ENCODE assay signal across 20 cellular contexts in the genomic region with DNA sequence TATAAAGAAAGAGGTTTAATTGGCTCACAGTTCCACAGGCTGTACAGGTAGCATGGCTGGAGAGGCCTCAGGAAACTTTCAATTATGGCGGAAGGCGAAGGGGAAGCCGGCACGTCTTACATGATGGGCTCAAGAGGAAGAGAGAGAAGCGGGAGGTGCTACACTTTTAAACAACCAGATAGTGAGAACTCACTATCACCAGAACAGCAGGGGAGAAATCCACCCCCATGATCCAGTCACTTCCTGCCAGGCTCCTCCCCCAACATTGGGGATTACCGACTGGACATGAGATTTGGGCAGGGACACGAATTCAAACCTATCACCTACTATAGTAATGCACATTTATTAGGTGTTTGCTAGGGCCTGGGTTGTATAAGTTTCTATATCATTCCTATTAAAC.
DNase-seq lines count a peak whose midpoint lies in the region; ATAC-seq and TF ChIP-seq lines count a peak whose summit lies in the region.
"Had no signal": no experiment of that assay in that cellular context is flagged by ENCODE, and none has a peak within 500 bp of the region (broad histone marks: within the 10 kb centered on the region; RNA-seq: fewer than 3 reads in every experiment).

No MANE protein-coding gene starts in this region.

- H3K27me3 ChIP-seq in HL-60 (ENCODE audit: insufficient read depth, poor library complexity, severe bottlenecking) = no peaks in the 10 kb centered on the region
- H3K27me3 ChIP-seq in testis = no peaks in the 10 kb centered on the region
- H3K27me3 ChIP-seq: BLaER1 treated with 17β-estradiol and CSF1 and Interleukin-3, amounts not matched to agents 10 nM and 100 nM; Peyer's patch had no signal

- H3K4me3 Mint-ChIP-seq in T-helper 2 cell treated with Interferon-gamma antibody and Interleukin-4, amounts not matched to agents 5 μg/mL and 100 μg/mL, for 36 hours = no peak overlapping the region
- H3K4me3 Mint-ChIP-seq in central memory CD8-positive, alpha-beta T cell = no peak overlapping the region
- H3K4me3 Mint-ChIP-seq in nephron progenitor cell = no peak overlapping the region
- H3K4me3 Mint-ChIP-seq: CD8-positive, alpha-beta memory T cell; HFFc6 had no signal

- no peak for DNase-seq in T-helper 2 cell treated with Interferon-gamma antibody and Interleukin-4, amounts not matched to agents 5 μg/mL and 100 μg/mL, for 36 hours (ENCODE audit: low spot score)
- DNase-seq in T-helper 2 cell (no peak), HL-60 (ENCODE audit: low read depth in 1 of 2, low spot score in 1 of 2) (peak in 1 of 2 experiments; percentile 39), nephron progenitor cell (no peak), testis (no peak)
- DNase-seq in central memory CD8-positive, alpha-beta T cell (ENCODE audit: low spot score in 2 of 2) = no peak
- DNase-seq: 8988T; CD8-positive, alpha-beta memory T cell; DMS53; H7; HFFc6; NCI-H1417; NCI-H1694 treated with DMSO at 0.1 percent for 48 hours; NCI-H446; NCI-H526; Peyer's patch had no signal

- WGBS in testis, 2 donors = 88 to 92% methylated on average over 7 of the region's 7 CpGs

- TF ChIP-seq POLR2A in testis (IDR thresholded peaks at IDR 0.05) = no peak

- TF ChIP-seq CTCF in HL-60 (IDR thresholded peaks at IDR 0.05; ENCODE audit: insufficient read depth, low read length) (no peak), nephron progenitor cell (IDR thresholded peaks at IDR 0.05) (no peak), testis (IDR thresholded peaks at IDR 0.05) (no peak)

- H3K27ac ChIP-seq in HL-60 (replicated peaks) (peak overlapping the region; percentile 84), testis (no peak overlapping the region)
- H3K27ac ChIP-seq: BLaER1 treated with 17β-estradiol and CSF1 and Interleukin-3, amounts not matched to agents 10 nM and 100 nM; KMS-11; Peyer's patch had no signal

- H3K9me3 ChIP-seq in testis = no peaks in the 10 kb centered on the region
- H3K9me3 ChIP-seq: BLaER1 treated with 17β-estradiol and CSF1 and Interleukin-3, amounts not matched to agents 10 nM and 100 nM; Peyer's patch had no signal

- intact Hi-C loops in testis (cut with DNase I; ENCODE audit: low total_unique reads) = no loop called here

- no peaks in the 10 kb centered on the region for H3K4me1 ChIP-seq in testis
- H3K4me1 ChIP-seq: BLaER1 treated with 17β-estradiol and CSF1 and Interleukin-3, amounts not matched to agents 10 nM and 100 nM; Peyer's patch had no signal

- ATAC-seq in central memory CD8-positive, alpha-beta T cell (replicated peaks; ENCODE audit: extremely low read depth, poor library complexity, severe bottlenecking) = no peak
- no peak for ATAC-seq in HG03108 (IDR thresholded peaks at IDR 0.05; ENCODE audit: unreplicated experiment)
- no peak for ATAC-seq in GM19455 (IDR thresholded peaks at IDR 0.05; ENCODE audit: unreplicated experiment)

- H3K27me3 Mint-ChIP-seq in T-helper 2 cell treated with Interferon-gamma antibody and Interleukin-4, amounts not matched to agents 5 μg/mL and 100 μg/mL, for 36 hours (ENCODE audit: low read depth) = no peaks in the 10 kb centered on the region
- H3K27me3 Mint-ChIP-seq in central memory CD8-positive, alpha-beta T cell = no peaks in the 10 kb centered on the region
- no peaks in the 10 kb centered on the region for H3K27me3 Mint-ChIP-seq in nephron progenitor cell (ENCODE audit: low read depth, poor library complexity)
- H3K27me3 Mint-ChIP-seq: CD8-positive, alpha-beta memory T cell had no signal

- peak overlapping the region; percentile 17 for H3K27ac Mint-ChIP-seq in T-helper 2 cell treated with Interferon-gamma antibody and Interleukin-4, amounts not matched to agents 5 μg/mL and 100 μg/mL, for 36 hours
- peak overlapping the region; percentile 2 for H3K27ac Mint-ChIP-seq in central memory CD8-positive, alpha-beta T cell (ENCODE audit: low read depth)
- H3K27ac Mint-ChIP-seq in nephron progenitor cell = peak overlapping the region; percentile 37
- H3K27ac Mint-ChIP-seq: HFFc6 had no signal

- no peaks in the 10 kb centered on the region for H3K36me3 ChIP-seq in testis (ENCODE audit: low read depth, missing control alignments)

- no peaks in the 10 kb centered on the region for H3K4me1 Mint-ChIP-seq in T-helper 2 cell treated with Interferon-gamma antibody and Interleukin-4, amounts not matched to agents 5 μg/mL and 100 μg/mL, for 36 hours (ENCODE audit: low read depth)
- no peaks in the 10 kb centered on the region for H3K4me1 Mint-ChIP-seq in central memory CD8-positive, alpha-beta T cell
- peaks cover 11% of the 10 kb centered on the region for H3K4me1 Mint-ChIP-seq in nephron progenitor cell
- H3K4me1 Mint-ChIP-seq: CD8-positive, alpha-beta memory T cell had no signal

- H3K36me3 Mint-ChIP-seq in T-helper 2 cell treated with Interferon-gamma antibody and Interleukin-4, amounts not matched to agents 5 μg/mL and 100 μg/mL, for 36 hours (ENCODE audit: low read depth) = peaks cover 23% of the 10 kb centered on the region
- H3K36me3 Mint-ChIP-seq in central memory CD8-positive, alpha-beta T cell (ENCODE audit: insufficient read depth) = peaks cover 9% of the 10 kb centered on the region
- H3K36me3 Mint-ChIP-seq in nephron progenitor cell (ENCODE audit: low read depth) = peaks cover 63% of the 10 kb centered on the region

- H3K4me3 ChIP-seq in HL-60 (replicated peaks; ENCODE audit: insufficient read depth, low read length) (no peak overlapping the region), testis (no peak overlapping the region)
- H3K4me3 ChIP-seq: BLaER1 treated with 17β-estradiol and CSF1 and Interleukin-3, amounts not matched to agents 10 nM and 100 nM; Peyer's patch had no signal

- no peaks in the 10 kb centered on the region for H3K9me3 Mint-ChIP-seq in T-helper 2 cell treated with Interferon-gamma antibody and Interleukin-4, amounts not matched to agents 5 μg/mL and 100 μg/mL, for 36 hours
- H3K9me3 Mint-ChIP-seq in central memory CD8-positive, alpha-beta T cell = no peaks in the 10 kb centered on the region
- H3K9me3 Mint-ChIP-seq in nephron progenitor cell = peaks cover 7% of the 10 kb centered on the region
- H3K9me3 Mint-ChIP-seq: CD8-positive, alpha-beta memory T cell; HFFc6 had no signal
